ENCODE assay signal across 15 cellular contexts in genomic region chr12:112105891-112106290, GRCh38. TPM values are rescaled to one million over a fixed set of nuclear protein-coding genes. Genes with fewer than 3 reads are reported as not detected.
A peak's percentile ranks its signal among the peaks of the same experiment; 100 is the strongest.
DNase-seq lines count a peak whose midpoint lies in the region; ATAC-seq and TF ChIP-seq lines count a peak whose summit lies in the region.
"Had no signal": no experiment of that assay in that cellular context is flagged by ENCODE, and none has a peak within 500 bp of the region (broad histone marks: within the 10 kb centered on the region; RNA-seq: fewer than 3 reads in every experiment).

No MANE protein-coding gene starts in this region.

- no peak for TF ChIP-seq CTCF in HFFc6 (IDR thresholded peaks at IDR 0.05)
- no peak for TF ChIP-seq CTCF in neural crest cell (conservative IDR thresholded peaks at IDR 0.05)

- H3K27me3 Mint-ChIP-seq in activated CD4-positive, alpha-beta T cell treated with anti-CD3 and anti-CD28 coated beads, Interleukin-2, amount 10 ng/mL, durations not matched to agents 24 days and 14 days, result no peaks in the 10 kb centered on the region
- H3K27me3 Mint-ChIP-seq in activated CD4-positive, alpha-beta T cell treated with anti-CD3 and anti-CD28 coated beads, Interleukin-2, amount 10 ng/mL, durations not matched to agents 7 days and 5 days, result no peaks in the 10 kb centered on the region
- no peaks in the 10 kb centered on the region; the same call in 1 of the 2 replicates for H3K27me3 Mint-ChIP-seq in HFFc6 (ENCODE audit: insufficient read depth)
- H3K27me3 Mint-ChIP-seq in activated naive CD8-positive, alpha-beta T cell treated with anti-CD3 and anti-CD28 coated beads for 36 hours, result no peaks in the 10 kb centered on the region
- no peaks in the 10 kb centered on the region for H3K27me3 Mint-ChIP-seq in neural crest cell (ENCODE audit: low read depth)

- H3K9me3 Mint-ChIP-seq in activated CD4-positive, alpha-beta T cell treated with anti-CD3 and anti-CD28 coated beads, Interleukin-2, amount 10 ng/mL, durations not matched to agents 24 days and 14 days, result no peaks in the 10 kb centered on the region
- H3K9me3 Mint-ChIP-seq in activated CD4-positive, alpha-beta T cell treated with anti-CD3 and anti-CD28 coated beads, Interleukin-2, amount 10 ng/mL, durations not matched to agents 7 days and 5 days, result no peaks in the 10 kb centered on the region
- no peaks in the 10 kb centered on the region for H3K9me3 Mint-ChIP-seq in HFFc6
- no peaks in the 10 kb centered on the region for H3K9me3 Mint-ChIP-seq in activated naive CD8-positive, alpha-beta T cell treated with anti-CD3 and anti-CD28 coated beads for 36 hours
- H3K9me3 Mint-ChIP-seq in neural crest cell, result no peaks in the 10 kb centered on the region

- peak overlapping the region; percentile 10 for H3K4me3 Mint-ChIP-seq in activated CD4-positive, alpha-beta T cell treated with anti-CD3 and anti-CD28 coated beads, Interleukin-2, amount 10 ng/mL, durations not matched to agents 24 days and 14 days
- H3K4me3 Mint-ChIP-seq in activated CD4-positive, alpha-beta T cell treated with anti-CD3 and anti-CD28 coated beads, Interleukin-2, amount 10 ng/mL, durations not matched to agents 7 days and 5 days, result no peak overlapping the region
- peak overlapping the region; percentile 93; the same call in 1 of the 2 replicates for H3K4me3 Mint-ChIP-seq in HFFc6
- peak overlapping the region; percentile 94 for H3K4me3 Mint-ChIP-seq in activated naive CD8-positive, alpha-beta T cell treated with anti-CD3 and anti-CD28 coated beads for 36 hours
- H3K4me3 Mint-ChIP-seq in neural crest cell, result peak overlapping the region; percentile 56

- no peak for ATAC-seq in HG03108 (IDR thresholded peaks at IDR 0.05; ENCODE audit: unreplicated experiment)
- ATAC-seq: upper lobe of right lung had no signal

- H3K4me1 Mint-ChIP-seq in activated CD4-positive, alpha-beta T cell treated with anti-CD3 and anti-CD28 coated beads, Interleukin-2, amount 10 ng/mL, durations not matched to agents 24 days and 14 days, result peaks cover 39% of the 10 kb centered on the region
- peaks cover 64% of the 10 kb centered on the region for H3K4me1 Mint-ChIP-seq in activated CD4-positive, alpha-beta T cell treated with anti-CD3 and anti-CD28 coated beads, Interleukin-2, amount 10 ng/mL, durations not matched to agents 7 days and 5 days
- H3K4me1 Mint-ChIP-seq in HFFc6 (ENCODE audit: low read depth), result peaks cover 51% of the 10 kb centered on the region
- H3K4me1 Mint-ChIP-seq in activated naive CD8-positive, alpha-beta T cell treated with anti-CD3 and anti-CD28 coated beads for 36 hours, result peaks cover 52% of the 10 kb centered on the region
- H3K4me1 Mint-ChIP-seq in neural crest cell, result peaks cover 52% of the 10 kb centered on the region

- no peak for DNase-seq in activated CD4-positive, alpha-beta T cell treated with anti-CD3 and anti-CD28 coated beads, Interleukin-2, amount 10 ng/mL, durations not matched to agents 24 days and 14 days
- DNase-seq in activated CD4-positive, alpha-beta T cell treated with anti-CD3 and anti-CD28 coated beads, Interleukin-2, amount 10 ng/mL, durations not matched to agents 7 days and 5 days, result no peak
- DNase-seq in HFFc6 (no peak), neural crest cell (ENCODE audit: low read depth, low spot score) (no peak), NCI-H2081 treated with DMSO at 0.1 percent for 48 hours (lab: John Stamatoyannopoulos, UW) (no peak), A172 (ENCODE audit: low spot score) (no peak)
- DNase-seq in activated naive CD8-positive, alpha-beta T cell treated with anti-CD3 and anti-CD28 coated beads for 36 hours, result no peak
- DNase-seq: cortex of kidney; GF-D8; NCI-H1048; NCI-H2171 treated with DMSO at 0.1 percent for 48 hours; sigmoid colon; stimulated activated CD4-positive, alpha-beta T cell treated with anti-CD3 and anti-CD28 coated beads, Interleukin-4, amount 100 ng/mL, for 1 hour; upper lobe of right lung had no signal

- intact Hi-C loops in activated CD4-positive, alpha-beta T cell treated with anti-CD3 and anti-CD28 coated beads, Interleukin-2, amount 10 ng/mL, durations not matched to agents 24 days and 14 days (cut with micrococcal nuclease), result loop anchor here (10.0 kb wide), 1 partner anchor 671 kb away; no protein-coding TSS in a partner anchor

- peaks cover 34% of the 10 kb centered on the region for H3K36me3 Mint-ChIP-seq in activated CD4-positive, alpha-beta T cell treated with anti-CD3 and anti-CD28 coated beads, Interleukin-2, amount 10 ng/mL, durations not matched to agents 24 days and 14 days (ENCODE audit: low read depth)
- peaks cover 26% of the 10 kb centered on the region for H3K36me3 Mint-ChIP-seq in activated CD4-positive, alpha-beta T cell treated with anti-CD3 and anti-CD28 coated beads, Interleukin-2, amount 10 ng/mL, durations not matched to agents 7 days and 5 days (ENCODE audit: low read depth)
- peaks cover 24% of the 10 kb centered on the region for H3K36me3 Mint-ChIP-seq in HFFc6 (ENCODE audit: low read depth)
- H3K36me3 Mint-ChIP-seq in activated naive CD8-positive, alpha-beta T cell treated with anti-CD3 and anti-CD28 coated beads for 36 hours, result peaks cover 34% of the 10 kb centered on the region
- peaks cover 3% of the 10 kb centered on the region for H3K36me3 Mint-ChIP-seq in neural crest cell (ENCODE audit: low read depth)

- no peak overlapping the region for H3K27ac Mint-ChIP-seq in activated CD4-positive, alpha-beta T cell treated with anti-CD3 and anti-CD28 coated beads, Interleukin-2, amount 10 ng/mL, durations not matched to agents 24 days and 14 days
- H3K27ac Mint-ChIP-seq in activated CD4-positive, alpha-beta T cell treated with anti-CD3 and anti-CD28 coated beads, Interleukin-2, amount 10 ng/mL, durations not matched to agents 7 days and 5 days, result no peak overlapping the region
- H3K27ac Mint-ChIP-seq in HFFc6 (no peak overlapping the region; the same call in 1 of the 2 replicates), neural crest cell (ENCODE audit: unreplicated experiment) (no peak overlapping the region)
- H3K27ac Mint-ChIP-seq in activated naive CD8-positive, alpha-beta T cell treated with anti-CD3 and anti-CD28 coated beads for 36 hours, result peak overlapping the region; percentile 75

- CTCF ChIA-PET in activated CD4-positive, alpha-beta T cell treated with anti-CD3 and anti-CD28 coated beads, Interleukin-2, amount 10 ng/mL, durations not matched to agents 7 days and 5 days (lab: Charles Lee), result interaction anchor here (1.1 to 4.5 kb wide), 2 partner anchors 8 to 53 kb away, joined by 5 to 39 read pairs; no protein-coding TSS in a partner anchor

- POLR2A ChIA-PET in activated CD4-positive, alpha-beta T cell treated with anti-CD3 and anti-CD28 coated beads, Interleukin-2, amount 10 ng/mL, durations not matched to agents 7 days and 5 days (lab: Charles Lee), result no interaction called here

RNA-seq across cellular contexts. Expression of gene NAA25, which starts 2.7 kb away (rescaled TPM):
- 60.0 and 62.1 TPM in 2 replicates for total RNA-seq in activated CD4-positive, alpha-beta T cell treated with anti-CD3 and anti-CD28 coated beads, Interleukin-2, amount 10 ng/mL, durations not matched to agents 24 days and 14 days
- 10 to 100 TPM; 29.9 to 31.0 TPM for total RNA-seq in activated CD4-positive, alpha-beta T cell treated with anti-CD3 and anti-CD28 coated beads, Interleukin-2, amount 10 ng/mL, durations not matched to agents 7 days and 5 days
- 10 to 100 TPM; 21.2 to 26.8 (median 23.8) TPM for total RNA-seq in HFFc6 (2021; fragmentation: NEBNext Ultra II Directional; extraction: Animal tissue kit (Norgen Biotek cat#: 25700))
- total RNA-seq in activated naive CD8-positive, alpha-beta T cell treated with anti-CD3 and anti-CD28 coated beads for 36 hours, result 10 to 100 TPM; 51.3 to 54.9 TPM
- 35.9 and 36.8 TPM in 2 replicates for total RNA-seq in neural crest cell
- 22.5 and 25.0 TPM in 2 replicates for total RNA-seq in A172 (2014; rRNA removed; shearing (Covaris generic))

RNA-seq across cellular contexts. Expression of gene TRAFD1, which starts 19.5 kb away (rescaled TPM):
- 45.6 and 48.3 TPM in 2 replicates for total RNA-seq in activated CD4-positive, alpha-beta T cell treated with anti-CD3 and anti-CD28 coated beads, Interleukin-2, amount 10 ng/mL, durations not matched to agents 24 days and 14 days
- 10 to 100 TPM; 68.9 to 70.4 TPM for total RNA-seq in activated CD4-positive, alpha-beta T cell treated with anti-CD3 and anti-CD28 coated beads, Interleukin-2, amount 10 ng/mL, durations not matched to agents 7 days and 5 days
- 10 to 100 TPM; 22.8 to 25.1 (median 24.0) TPM for total RNA-seq in HFFc6 (2021; fragmentation: NEBNext Ultra II Directional; extraction: Animal tissue kit (Norgen Biotek cat#: 25700))
- 10 to 100 TPM; 49.6 to 49.8 TPM for total RNA-seq in activated naive CD8-positive, alpha-beta T cell treated with anti-CD3 and anti-CD28 coated beads for 36 hours
- total RNA-seq in neural crest cell, result 41.5 and 44.2 TPM in 2 replicates
- total RNA-seq in A172 (2014; rRNA removed; shearing (Covaris generic)), result 30.9 and 31.9 TPM in 2 replicates
